In genomic region chr12:120086801-120087621, GRCh38 we compare ENCODE assay signal across 8 cellular contexts. TPM values are rescaled to one million over a fixed set of nuclear protein-coding genes. Genes with fewer than 3 reads are reported as not detected.
DNase-seq lines count a peak whose midpoint lies in the region; ATAC-seq and TF ChIP-seq lines count a peak whose summit lies in the region.

No MANE protein-coding gene starts in this region.

- no peaks in the 10 kb centered on the region for H3K27me3 Mint-ChIP-seq in activated T-cell treated with anti-CD3 and anti-CD28 coated beads, Interleukin-2, amount 50 U/mL, for 24 hours

- H3K27ac ChIP-seq in muscle layer of colon (ENCODE audit: low read depth, low read length) = peak overlapping the region; percentile 7

- H3K9me3 Mint-ChIP-seq in activated T-cell treated with anti-CD3 and anti-CD28 coated beads, Interleukin-2, amount 50 U/mL, for 24 hours = no peaks in the 10 kb centered on the region

- TF ChIP-seq EP300 in Ishikawa (IDR thresholded peaks at IDR 0.05; ENCODE audit: borderline replicate concordance) = peak; percentile 65; the same call in 1 of the 2 replicates

- H3K4me3 Mint-ChIP-seq in activated T-cell treated with anti-CD3 and anti-CD28 coated beads, Interleukin-2, amount 50 U/mL, for 24 hours = peak overlapping the region; percentile 64

- peaks cover 94% of the 10 kb centered on the region for H3K36me3 Mint-ChIP-seq in activated T-cell treated with anti-CD3 and anti-CD28 coated beads, Interleukin-2, amount 50 U/mL, for 24 hours (ENCODE audit: low read depth)

- peak overlapping the region in 1 of 2 donors; percentile 67 for H3K4me3 ChIP-seq in muscle layer of colon (ENCODE audit: low read depth in 1 of 2, low read length in 2 of 2)

- DNase-seq in DMS53 (lab: John Stamatoyannopoulos, UW) = peak; percentile 100
- DNase-seq in OCI-M2 (lab: John Stamatoyannopoulos, UW; ENCODE audit: unreplicated experiment) = peak; percentile 83
- peak; percentile 99 for DNase-seq in activated T-cell treated with anti-CD3 and anti-CD28 coated beads, Interleukin-2, amount 50 U/mL, for 24 hours
- peak; percentile 98 for DNase-seq in stimulated activated CD8-positive, alpha-beta memory T cell treated with anti-CD3 and anti-CD28 coated beads, Interleukin-7, amount 100 ng/mL, for 24 hours (ENCODE audit: low read depth)

- peaks cover 15% of the 10 kb centered on the region for H3K4me1 ChIP-seq in muscle layer of colon (ENCODE audit: insufficient read depth, low read length)

- ATAC-seq in GM21576 (IDR thresholded peaks at IDR 0.05; ENCODE audit: unreplicated experiment) (peak; percentile 98), esophagus mucosa (peak; percentile 96)

- no peaks in the 10 kb centered on the region for H3K27me3 ChIP-seq in muscle layer of colon (ENCODE audit: control insufficient read depth in 1 of 2, insufficient read depth in 2 of 2, low read length in 2 of 2)

- peak overlapping the region; percentile 57 for H3K9ac ChIP-seq in muscle layer of colon (ENCODE audit: low read length)

- no peaks in the 10 kb centered on the region for H3K9me3 ChIP-seq in muscle layer of colon (ENCODE audit: low read length)

- TF ChIP-seq RAD21 in Ishikawa (IDR thresholded peaks at IDR 0.05; ENCODE audit: low read depth) = peak; percentile 78

- peak overlapping the region; percentile 95 for H3K27ac Mint-ChIP-seq in activated T-cell treated with anti-CD3 and anti-CD28 coated beads, Interleukin-2, amount 50 U/mL, for 24 hours

- peaks cover 48% of the 10 kb centered on the region for H3K4me1 Mint-ChIP-seq in activated T-cell treated with anti-CD3 and anti-CD28 coated beads, Interleukin-2, amount 50 U/mL, for 24 hours (ENCODE audit: low read depth)

- H3K36me3 ChIP-seq in muscle layer of colon (ENCODE audit: insufficient read depth, low read length) = no peaks in the 10 kb centered on the region

TF ChIP-seq in Ishikawa, 13 proteins besides CTCF, POLR2A, EP300 and RAD21:
- 0 out of 2 replicates have a peak, but pooled peaks have one; percentile 21 for TF ChIP-seq EGR1 (IDR thresholded peaks at IDR 0.05)
- TF ChIP-seq TEAD4 (IDR thresholded peaks at IDR 0.05) = peak; percentile 98
- peak; percentile 69 for TF ChIP-seq USF1 (IDR thresholded peaks at IDR 0.05)
- TF ChIP-seq MAX (IDR thresholded peaks at IDR 0.05) = peak; percentile 90
- TF ChIP-seq FOXM1 (IDR thresholded peaks at IDR 0.05; ENCODE audit: borderline replicate concordance, low read depth) = peak; percentile 62; the same call in 1 of the 2 replicates
- peak; percentile 83 for TF ChIP-seq TCF12 (IDR thresholded peaks at IDR 0.05; ENCODE audit: low read depth)
- peak; percentile 75 for TF ChIP-seq CREB1 (IDR thresholded peaks at IDR 0.05; ENCODE audit: low read depth)
- TF ChIP-seq TAF1 (IDR thresholded peaks at IDR 0.05; ENCODE audit: low read depth) = peak; percentile 51
- TF ChIP-seq ZBTB7A (IDR thresholded peaks at IDR 0.05; ENCODE audit: low read depth) = peak; percentile 65; the same call in 1 of the 2 replicates
- 0 out of 2 replicates have a peak, but pooled peaks have one; percentile 34 for TF ChIP-seq REST (IDR thresholded peaks at IDR 0.05; ENCODE audit: low read depth)
- TF ChIP-seq CEBPB (IDR thresholded peaks at IDR 0.05) = peak; percentile 14; the same call in 1 of the 2 replicates
- peak; percentile 57; the same call in 1 of the 2 replicates for TF ChIP-seq NFIC (IDR thresholded peaks at IDR 0.05)
- peak; percentile 79 for TF ChIP-seq YY1 (IDR thresholded peaks at IDR 0.05; ENCODE audit: low read depth)

RNA-seq across cellular contexts. Expression of gene RAB35, which starts 29.5 kb away (rescaled TPM):
- total RNA-seq in esophagus mucosa = 57.7 TPM
